In the genomic region with DNA sequence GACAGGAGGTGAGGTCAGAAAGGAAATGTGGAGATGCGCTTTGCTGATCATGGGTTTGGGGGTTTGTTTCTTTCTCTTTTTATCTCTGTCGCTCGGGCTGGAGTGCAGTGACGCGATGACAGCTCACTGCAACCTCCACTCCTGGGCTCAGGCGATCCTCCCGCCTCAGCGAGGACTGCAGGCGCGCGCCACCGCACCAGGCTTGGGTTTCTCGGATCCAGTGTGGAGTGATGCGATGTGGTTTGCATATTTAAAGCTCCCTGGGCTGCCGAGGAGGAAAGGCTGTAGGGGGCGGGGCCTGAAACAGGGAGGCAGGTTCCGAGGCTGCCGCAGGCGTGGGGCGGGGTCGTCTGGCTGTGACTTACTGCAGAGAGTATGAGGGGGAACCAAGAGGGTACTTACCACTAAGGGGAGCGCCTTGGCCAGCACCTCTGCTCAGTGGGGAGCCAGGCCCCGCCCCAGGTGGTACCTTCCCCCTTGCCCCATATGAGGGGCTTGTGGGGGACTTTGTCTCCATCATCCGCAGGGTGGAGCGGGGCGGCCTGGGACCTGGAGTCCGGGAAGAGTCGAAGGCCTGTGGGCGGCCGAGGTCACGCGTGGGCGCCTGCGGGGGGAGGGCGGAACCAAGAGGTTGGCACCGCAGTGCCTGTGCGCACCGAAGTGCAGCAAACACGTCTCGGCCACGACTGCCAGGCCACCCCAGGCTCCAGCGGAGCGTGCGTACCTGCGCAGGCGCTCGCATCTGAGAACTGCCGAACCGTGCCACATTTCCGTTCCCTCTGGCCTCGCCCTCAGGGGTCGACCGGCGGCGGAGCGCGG, we compare ENCODE assay signal across 9 cellular contexts. TPM values are rescaled to one million over a fixed set of nuclear protein-coding genes. Genes with fewer than 3 reads are reported as not detected.
DNase-seq lines count a peak whose midpoint lies in the region; ATAC-seq, FAIRE-seq and TF ChIP-seq lines count a peak whose summit lies in the region.
"Had no signal": no experiment of that assay in that cellular context is flagged by ENCODE, and none has a peak within 500 bp of the region (broad histone marks: within the 10 kb centered on the region; RNA-seq: fewer than 3 reads in every experiment).

No MANE protein-coding gene starts in this region.

- TF ChIP-seq POLR2A in GM12892 (IDR thresholded peaks at IDR 0.05; ENCODE audit: low read depth, low read length) (peak; percentile 40; the same call in 1 of the 2 replicates), gastroesophageal sphincter (IDR thresholded peaks at IDR 0.05) (no peak)

- FAIRE-seq in GM12892 (lab: Jason Lieb, UNC): peak; percentile 89

- H3K4me1 ChIP-seq in gastroesophageal sphincter: peaks cover 0 to 26% (median 15%) of the 10 kb centered on the region in 3 donors

- peak; percentile 75 for DNase-seq in GM12892 (ENCODE audit: insufficient read length)
- DNase-seq in activated CD8-positive, alpha-beta memory T cell treated with anti-CD3 and anti-CD28 coated beads, Interleukin-2, amount 50 U/mL, for 4 hours: peak; percentile 51
- peak; percentile 87 for DNase-seq in germinal center (ENCODE audit: low spot score)
- DNase-seq in stimulated activated CD4-positive, alpha-beta T cell treated with anti-CD3 and anti-CD28 coated beads, Interleukin-4, amount 100 ng/mL, for 4 hours: peak; percentile 44 to 51
- DNase-seq in NCI-H82 treated with DMSO at 0.1 percent for 48 hours (lab: John Stamatoyannopoulos, UW; ENCODE audit: unreplicated experiment): no peak
- no peak for DNase-seq in NCI-H1694 (lab: John Stamatoyannopoulos, UW)

- WGBS in gastroesophageal sphincter (ENCODE audit: low coverage in 1 of 2), 2 donors: 40 to 70% methylated on average over 2 to 3 of the region's 57 CpGs

- peaks cover 27% of the 10 kb centered on the region for H3K27me3 ChIP-seq in gastroesophageal sphincter
- H3K27me3 ChIP-seq: body of pancreas had no signal

- TF ChIP-seq EP300 in gastroesophageal sphincter (IDR thresholded peaks at IDR 0.05): no peak

- H3K4me3 ChIP-seq in gastroesophageal sphincter: peak overlapping the region in 1 of 2 donors; percentile 20
- H3K4me3 ChIP-seq: body of pancreas had no signal

- TF ChIP-seq CTCF in gastroesophageal sphincter (IDR thresholded peaks at IDR 0.05): no peak

- no peaks in the 10 kb centered on the region for H3K36me3 ChIP-seq in gastroesophageal sphincter

- ATAC-seq in HG03066 (IDR thresholded peaks at IDR 0.05; ENCODE audit: low read depth, unreplicated experiment): peak; percentile 34
- ATAC-seq in gastroesophageal sphincter: no peak
- ATAC-seq: body of pancreas had no signal

- H3K9me3 ChIP-seq in gastroesophageal sphincter: no peaks in the 10 kb centered on the region
- H3K9me3 ChIP-seq: body of pancreas had no signal

- no peak overlapping the region for H3K27ac ChIP-seq in gastroesophageal sphincter

RNA-seq across cellular contexts. Expression of a gene that starts 12.7 kb away (rescaled TPM):
- 18.7 TPM for polyA plus RNA-seq in GM12892 (2012; ENCODE audit: missing spikeins)
- total RNA-seq in gastroesophageal sphincter: 10 to 100 TPM in 2 of 4 donors, 1 to 10 TPM in 2; 7.3 to 14.3 (median 11.0) TPM

RNA-seq across cellular contexts. Expression of a gene that starts 28.3 kb away (rescaled TPM):
- 12.7 TPM for polyA plus RNA-seq in GM12892 (2012; ENCODE audit: missing spikeins)
- 10 to 100 TPM; 11.8 to 25.0 (median 19.6) TPM for total RNA-seq in gastroesophageal sphincter

Comparison
In these comparisons a context has a peak if more than half of its experiments do, and no peak if none do; other contexts are left out.
1. DNase-seq: peak in GM12892 (single experiment), activated CD8-positive, alpha-beta memory T cell treated with anti-CD3 and anti-CD28 coated beads, Interleukin-2, amount 50 U/mL, for 4 hours (single experiment), germinal center (single experiment) and stimulated activated CD4-positive, alpha-beta T cell treated with anti-CD3 and anti-CD28 coated beads, Interleukin-4, amount 100 ng/mL, for 4 hours (2 of 2); none in NCI-H82 treated with DMSO at 0.1 percent for 48 hours (single experiment) and NCI-H1694 (single experiment).